In genomic region chr16:401468-402348, GRCh38 we compare ENCODE assay signal across 8 cellular contexts. TPM values are rescaled to one million over a fixed set of nuclear protein-coding genes. Genes with fewer than 3 reads are reported as not detected.
DNase-seq lines count a peak whose midpoint lies in the region; ATAC-seq and TF ChIP-seq lines count a peak whose summit lies in the region.

TSS of gene DECR2 (plus strand) at chr16:401885. CDS start at chr16:401964, 79 bp downstream.

- no peaks in the 10 kb centered on the region for H3K9me3 ChIP-seq in neural cell (ENCODE audit: low read length)

- peak; percentile 64 for DNase-seq in DMS153 (lab: John Stamatoyannopoulos, UW)
- DNase-seq in KG1 (lab: John Stamatoyannopoulos, UW) = peak; percentile 89
- DNase-seq in RWPE1 (ENCODE audit: low spot score) = peak; percentile 95
- peak; percentile 99 for DNase-seq in activated effector memory CD4-positive, alpha-beta T cell treated with anti-CD3 and anti-CD28 coated beads, Interleukin-2, amount 50 U/mL, for 16 hours
- peak; percentile 80 for DNase-seq in fibroblast of the conjunctiva (ENCODE audit: low read depth)
- DNase-seq in stimulated activated naive CD8-positive, alpha-beta T cell treated with anti-CD3 and anti-CD28 coated beads, Interleukin-15, amount 100 ng/mL, for 72 hours = peak; percentile 93 to 94

- peak; percentile 73 for TF ChIP-seq CTCF in RWPE1 (conservative IDR thresholded peaks at IDR 0.05; ENCODE audit: low read depth)
- peak; percentile 77 for TF ChIP-seq CTCF in neural cell (IDR thresholded peaks at IDR 0.05; ENCODE audit: poor library complexity, severe bottlenecking)

- H3K4me3 ChIP-seq in neural cell (ENCODE audit: low read length) = peak within 1 kb of the TSS; percentile 68

- H3K79me2 ChIP-seq in neural cell (replicated peaks; ENCODE audit: insufficient read depth, low read length) = no peaks in the 10 kb centered on the region

- POLR2A ChIA-PET in RWPE1 (lab: Yijun Ruan, JAX; ENCODE audit: low non-redundant PET) = interaction anchor here (0.6 to 1.1 kb wide), 3 partner anchors 8 to 23 kb away, joined by 3 to 6 read pairs (median 6); partner anchors contain the start of gene PGAP6

- no peaks in the 10 kb centered on the region for H3K27me3 ChIP-seq in neural cell (ENCODE audit: insufficient read depth, low read depth, low read length)

- ATAC-seq in GM21526 (IDR thresholded peaks at IDR 0.05; ENCODE audit: low FRiP score, unreplicated experiment) = peak; percentile 43
- ATAC-seq in stimulated activated naive CD8-positive, alpha-beta T cell treated with anti-CD3 and anti-CD28 coated beads, Interleukin-15, amount 100 ng/mL, for 72 hours = peak; percentile 85

- TF ChIP-seq RAD21 in neural cell (conservative IDR thresholded peaks at IDR 0.05) = peak; percentile 68

- no peak for TF ChIP-seq EP300 in neural cell (conservative IDR thresholded peaks at IDR 0.05; ENCODE audit: poor library complexity, severe bottlenecking)

- peaks cover 3% of the 10 kb centered on the region for H3K27me3 Mint-ChIP-seq in stimulated activated naive CD8-positive, alpha-beta T cell treated with anti-CD3 and anti-CD28 coated beads, Interleukin-15, amount 100 ng/mL, for 72 hours

- H4K20me1 ChIP-seq in neural cell (ENCODE audit: insufficient read depth) = no peaks in the 10 kb centered on the region

- no peak within 1 kb of the TSS for H3K4me2 ChIP-seq in neural cell (ENCODE audit: low read length)

- H2AFZ ChIP-seq in neural cell (ENCODE audit: low read depth, low read length) = no peak within 1 kb of the TSS

- peak within 1 kb of the TSS; percentile 89 for H3K27ac ChIP-seq in RWPE1
- H3K27ac ChIP-seq in neural cell (ENCODE audit: low read length) = peak within 1 kb of the TSS; percentile 76

- H3K9me3 Mint-ChIP-seq in stimulated activated naive CD8-positive, alpha-beta T cell treated with anti-CD3 and anti-CD28 coated beads, Interleukin-15, amount 100 ng/mL, for 72 hours = no peaks in the 10 kb centered on the region

- no peaks in the 10 kb centered on the region for H3K9me2 ChIP-seq in neural cell (ENCODE audit: insufficient read depth, low read length)

- H3K9ac ChIP-seq in neural cell (ENCODE audit: low read length) = peak within 1 kb of the TSS; percentile 76

- no peaks in the 10 kb centered on the region for H3K36me3 ChIP-seq in neural cell (ENCODE audit: insufficient read depth, low read length)

- no peaks in the 10 kb centered on the region for H3F3A ChIP-seq in neural cell (ENCODE audit: insufficient read depth, low read length, poor library complexity, severe bottlenecking)

- CTCF ChIA-PET in RWPE1 (lab: Yijun Ruan, JAX) = interaction anchor here (0.5 to 0.9 kb wide), 4 partner anchors 16 to 80 kb away, joined by 3 to 5 read pairs (median 3); no protein-coding TSS in a partner anchor

- H3K4me1 Mint-ChIP-seq in stimulated activated naive CD8-positive, alpha-beta T cell treated with anti-CD3 and anti-CD28 coated beads, Interleukin-15, amount 100 ng/mL, for 72 hours = peaks cover 34% of the 10 kb centered on the region

- peak within 1 kb of the TSS; percentile 90 to 95 for H3K4me3 Mint-ChIP-seq in stimulated activated naive CD8-positive, alpha-beta T cell treated with anti-CD3 and anti-CD28 coated beads, Interleukin-15, amount 100 ng/mL, for 72 hours

- peak within 1 kb of the TSS; percentile 93 to 94 for H3K27ac Mint-ChIP-seq in stimulated activated naive CD8-positive, alpha-beta T cell treated with anti-CD3 and anti-CD28 coated beads, Interleukin-15, amount 100 ng/mL, for 72 hours

TF ChIP-seq in neural cell, 6 proteins besides CTCF, POLR2A, EP300 and RAD21:
- TF ChIP-seq REST (IDR thresholded peaks at IDR 0.05; ENCODE audit: borderline replicate concordance) (peak; percentile 57), SMC3 (conservative IDR thresholded peaks at IDR 0.05; ENCODE audit: poor library complexity) (peak; percentile 75), POLR2AphosphoS5 (IDR thresholded peaks at IDR 0.05) (peak; percentile 76), EZH2 (IDR thresholded peaks at IDR 0.05; ENCODE audit: borderline replicate concordance, insufficient read depth, low read length, poor library complexity, severe bottlenecking) (no peak), TAF1 (IDR thresholded peaks at IDR 0.05; ENCODE audit: low read depth) (no peak), MXI1 (conservative IDR thresholded peaks at IDR 0.05; ENCODE audit: poor library complexity, severe bottlenecking) (peak; percentile 87)

RNA-seq across cellular contexts. Expression of gene DECR2, which starts in this region (rescaled TPM):
- polyA plus RNA-seq in neural cell = 58.8 and 71.8 TPM in 2 replicates
- polyA minus RNA-seq in neural cell = 11.2 and 18.0 TPM in 2 replicates

Comparison
In these comparisons a context has a peak if more than half of its experiments do, and no peak if none do; other contexts are left out.
1. Peak in every context shown above with its lines: DNase-seq, ATAC-seq, H3K4me3 ChIP-seq and H3K27ac ChIP-seq.